In genomic region chr9:108142504-108143201, GRCh38 we compare ENCODE assay signal across 10 cellular contexts.
A peak's percentile ranks its signal among the peaks of the same experiment; 100 is the strongest.
DNase-seq lines count a peak whose midpoint lies in the region; ATAC-seq, FAIRE-seq and TF ChIP-seq lines count a peak whose summit lies in the region.
"Had no signal": no experiment of that assay in that cellular context is flagged by ENCODE, and none has a peak within 500 bp of the region (broad histone marks: within the 10 kb centered on the region; RNA-seq: fewer than 3 reads in every experiment).

No MANE protein-coding gene starts in this region.

- H3K9me2 ChIP-seq in hepatocyte (replicated peaks; ENCODE audit: insufficient read depth) = no peaks in the 10 kb centered on the region

- H3K27me3 Mint-ChIP-seq in brain = peaks cover 4% of the 10 kb centered on the region
- peaks cover 0 to 4% (median 0%) of the 10 kb centered on the region in 5 donors for H3K27me3 Mint-ChIP-seq in naive thymus-derived CD4-positive, alpha-beta T cell

- intact Hi-C loops in naive thymus-derived CD4-positive, alpha-beta T cell (cut with micrococcal nuclease) = no loop called here

- no peaks in the 10 kb centered on the region for H3K36me3 ChIP-seq in hepatocyte (replicated peaks; ENCODE audit: insufficient read depth, low read depth)
- no peaks in the 10 kb centered on the region for H3K36me3 ChIP-seq in naive thymus-derived CD4-positive, alpha-beta T cell (ENCODE audit: control insufficient read depth in 2 of 3, insufficient read depth in 3 of 3, low read length in 3 of 3)

- H3K4me2 ChIP-seq in hepatocyte = peak overlapping the region; percentile 48

- WGBS in hepatocyte (ENCODE audit: low lambda C conversion rate, missing lambda C conversion rate) = 32% methylated on average over 10 of the region's 10 CpGs

- CTCF ChIA-PET in naive thymus-derived CD4-positive, alpha-beta T cell (lab: Charles Lee) = no interaction called here

- TF ChIP-seq CTCF in brain (conservative IDR thresholded peaks at IDR 0.05) = no peak
- no peak for TF ChIP-seq CTCF in hepatocyte (IDR thresholded peaks at IDR 0.05; ENCODE audit: poor library complexity)

- POLR2A ChIA-PET in naive thymus-derived CD4-positive, alpha-beta T cell (lab: Charles Lee) = no interaction called here

- H3K4me1 Mint-ChIP-seq in brain = peaks cover 21% of the 10 kb centered on the region
- no peaks in the 10 kb centered on the region for H3K4me1 Mint-ChIP-seq in naive thymus-derived CD4-positive, alpha-beta T cell

- no peak for FAIRE-seq in GM19239 (lab: Jason Lieb, UNC)

- H2AFZ ChIP-seq in hepatocyte = no peak overlapping the region

- H3K9me3 ChIP-seq in hepatocyte (ENCODE audit: low read depth) = no peaks in the 10 kb centered on the region
- H3K9me3 ChIP-seq in naive thymus-derived CD4-positive, alpha-beta T cell (ENCODE audit: control insufficient read depth in 2 of 3, low read length in 3 of 3) = peaks cover 0 to 3% (median 0%) of the 10 kb centered on the region in 3 experiments

- peaks cover 4 to 10% (median 8%) of the 10 kb centered on the region in 5 experiments for H3K9me3 Mint-ChIP-seq in brain
- H3K9me3 Mint-ChIP-seq in naive thymus-derived CD4-positive, alpha-beta T cell = peaks cover 2 to 20% (median 8%) of the 10 kb centered on the region in 11 donors

- peak overlapping the region; percentile 31 to 97 (median 89) for H3K27ac Mint-ChIP-seq in brain
- no peak overlapping the region for H3K27ac Mint-ChIP-seq in naive thymus-derived CD4-positive, alpha-beta T cell

- peak; percentile 72 for DNase-seq in EL
- peak; percentile 65 for DNase-seq in hepatocyte (ENCODE audit: low spot score)
- DNase-seq in putamen (ENCODE audit: low spot score) = peak; percentile 76
- no peak for DNase-seq in SW 1271 (lab: John Stamatoyannopoulos, UW)
- DNase-seq in GM19239 (ENCODE audit: insufficient read length, low spot score) = no peak
- no peak for DNase-seq in naive thymus-derived CD4-positive, alpha-beta T cell
- DNase-seq: activated T-cell treated with anti-CD3 and anti-CD28 coated beads, Interleukin-2, amount 50 U/mL, for 1 hour; KG1 had no signal

- H3K4me3 Mint-ChIP-seq in brain = peak overlapping the region; percentile 40 to 71 (median 61)
- H3K4me3 Mint-ChIP-seq in naive thymus-derived CD4-positive, alpha-beta T cell = no peak overlapping the region

- ATAC-seq in GM21360 (IDR thresholded peaks at IDR 0.05; ENCODE audit: unreplicated experiment) = no peak
- no peak for ATAC-seq in naive thymus-derived CD4-positive, alpha-beta T cell

- H3K4me3 ChIP-seq in hepatocyte = no peak overlapping the region
- H3K4me3 ChIP-seq in naive thymus-derived CD4-positive, alpha-beta T cell (ENCODE audit: low read length) = no peak overlapping the region

- peaks cover 17% of the 10 kb centered on the region for H3K4me1 ChIP-seq in hepatocyte (ENCODE audit: insufficient read depth)
- no peaks in the 10 kb centered on the region for H3K4me1 ChIP-seq in naive thymus-derived CD4-positive, alpha-beta T cell (ENCODE audit: control insufficient read depth in 2 of 2, insufficient read depth in 2 of 2, low read length in 2 of 2)

- no peaks in the 10 kb centered on the region for H3K27me3 ChIP-seq in hepatocyte
- H3K27me3 ChIP-seq in naive thymus-derived CD4-positive, alpha-beta T cell (ENCODE audit: control insufficient read depth in 2 of 2, insufficient read depth in 2 of 2, low read length in 2 of 2) = no peaks in the 10 kb centered on the region

- peak overlapping the region; percentile 63 for H3K27ac ChIP-seq in hepatocyte
- no peak overlapping the region for H3K27ac ChIP-seq in naive thymus-derived CD4-positive, alpha-beta T cell (ENCODE audit: low read depth, low read length)

- H3K36me3 Mint-ChIP-seq in brain = no peaks in the 10 kb centered on the region
- no peaks in the 10 kb centered on the region for H3K36me3 Mint-ChIP-seq in naive thymus-derived CD4-positive, alpha-beta T cell

- H3K79me2 ChIP-seq in hepatocyte = no peaks in the 10 kb centered on the region

- H4K20me1 ChIP-seq in hepatocyte (ENCODE audit: insufficient read depth, poor library complexity, severe bottlenecking) = no peaks in the 10 kb centered on the region

Comparison
In these comparisons a context has a peak if more than half of its experiments do, and no peak if none do; other contexts are left out.
1. DNase-seq: peak in EL (single experiment), hepatocyte (single experiment) and putamen (single experiment); none in SW 1271 (0 of 2), GM19239 (single experiment) and naive thymus-derived CD4-positive, alpha-beta T cell (0 of 9).
2. H3K27ac Mint-ChIP-seq: peak in brain (5 of 5); none in naive thymus-derived CD4-positive, alpha-beta T cell (0 of 9).
3. H3K4me3 Mint-ChIP-seq: peak in brain (5 of 5); none in naive thymus-derived CD4-positive, alpha-beta T cell (0 of 10).